ENCODE assay signal across 27 cellular contexts in genomic region chr1:52599236-52599635, GRCh38. TPM values are rescaled to one million over a fixed set of nuclear protein-coding genes. Genes with fewer than 3 reads are reported as not detected.
"Had no signal": no experiment of that assay in that cellular context is flagged by ENCODE, and none has a peak within 500 bp of the region (broad histone marks: within the 10 kb centered on the region; RNA-seq: fewer than 3 reads in every experiment).

No MANE protein-coding gene starts in this region.

- H3K36me3 ChIP-seq: cardiac muscle cell, esophagus squamous epithelium, heart left ventricle, left ventricle myocardium inferior, lower lobe of right lung, neutrophil, right atrium auricular region, sigmoid colon, transverse colon had no signal

- H3K4me3 ChIP-seq: cardiac muscle cell, esophagus squamous epithelium, heart left ventricle, left ventricle myocardium inferior, lower lobe of right lung, right atrium auricular region, sigmoid colon, smooth muscle cell, testis, transverse colon had no signal

- ATAC-seq: heart left ventricle; lower lobe of right lung; stimulated activated memory B cell treated with anti-CD40 and anti-IgM and Interleukin-4, amounts not matched to agents 10 μg/mL and 1 μg/mL and 100 μg/mL, for 72 hours; stimulated activated naive CD8-positive, alpha-beta T cell treated with anti-CD3 and anti-CD28 coated beads, Interleukin-15, amount 100 ng/mL, for 72 hours had no signal

- H3K4me2 ChIP-seq: smooth muscle cell had no signal

- H3K27me3 ChIP-seq: heart left ventricle, neutrophil, right atrium auricular region, testis had no signal

- DNase-seq: effector memory CD4-positive, alpha-beta T cell; esophagus squamous epithelium; foreskin fibroblast; heart left ventricle; hypothalamus; left ventricle myocardium inferior; lower lobe of right lung; midbrain; naive B cell; nephron progenitor cell; sigmoid colon; stimulated activated CD4-positive, alpha-beta T cell treated with anti-CD3 and anti-CD28 coated beads, Interleukin-4, amount 100 ng/mL, for 24 hours; stimulated activated naive CD8-positive, alpha-beta T cell treated with anti-CD3 and anti-CD28 coated beads, Interleukin-15, amount 100 ng/mL, for 72 hours; testis; transverse colon had no signal

- H3K27ac ChIP-seq: cardiac muscle cell, epithelial cell of prostate, esophagus squamous epithelium, heart left ventricle, left ventricle myocardium inferior, lower lobe of right lung, neutrophil, right atrium auricular region, sigmoid colon, testis, transverse colon had no signal

- H3K9me3 ChIP-seq: esophagus squamous epithelium, heart left ventricle, left ventricle myocardium inferior, lower lobe of right lung, neutrophil, right atrium auricular region, sigmoid colon, testis, transverse colon had no signal

- FAIRE-seq: endometrium, islet of Langerhans had no signal

RNA-seq across cellular contexts. Expression of gene SHISAL2A, which starts 33.7 kb away (rescaled TPM):
- total RNA-seq: cardiac muscle cell, left ventricle myocardium inferior, osteoblast, pulmonary artery endothelial cell, right atrium auricular region, sigmoid colon, subcutaneous adipose tissue, urinary bladder had no signal
- polyA plus RNA-seq: cardiac muscle cell had no signal
